ENCODE assay signal across 21 cellular contexts in genomic region chr17:79855331-79856124, GRCh38. TPM values are rescaled to one million over a fixed set of nuclear protein-coding genes. Genes with fewer than 3 reads are reported as not detected.
A peak's percentile ranks its signal among the peaks of the same experiment; 100 is the strongest.
DNase-seq lines count a peak whose midpoint lies in the region; ATAC-seq, FAIRE-seq and TF ChIP-seq lines count a peak whose summit lies in the region.
"Had no signal": no experiment of that assay in that cellular context is flagged by ENCODE, and none has a peak within 500 bp of the region (broad histone marks: within the 10 kb centered on the region; RNA-seq: fewer than 3 reads in every experiment).

No MANE protein-coding gene starts in this region.

- H3K27ac ChIP-seq in RWPE2 (ENCODE audit: poor library complexity, severe bottlenecking): no peak overlapping the region
- no peak overlapping the region for H3K27ac ChIP-seq in kidney (ENCODE audit: low read depth in 2 of 2, low read length in 2 of 2)
- no peak overlapping the region for H3K27ac ChIP-seq in left lung
- H3K27ac ChIP-seq in sigmoid colon: no peak overlapping the region
- H3K27ac ChIP-seq: BLaER1, GM23248 had no signal

- no peak for TF ChIP-seq CTCF in RWPE2 (IDR thresholded peaks at IDR 0.05; ENCODE audit: poor library complexity, severe bottlenecking)
- TF ChIP-seq CTCF in kidney (IDR thresholded peaks at IDR 0.05; ENCODE audit: borderline replicate concordance, extremely low read depth, insufficient read depth): no peak
- TF ChIP-seq CTCF in left lung (IDR thresholded peaks at IDR 0.05): no peak
- TF ChIP-seq CTCF in sigmoid colon (IDR thresholded peaks at IDR 0.05): no peak

- no peak for TF ChIP-seq POLR2A in sigmoid colon (IDR thresholded peaks at IDR 0.05)

- H3K4me1 ChIP-seq in RWPE2 (ENCODE audit: insufficient read depth, poor library complexity, severe bottlenecking) (peaks cover 21% of the 10 kb centered on the region), kidney (ENCODE audit: control insufficient read depth in 1 of 2, insufficient read depth in 1 of 2, low read depth in 1 of 2, low read length in 2 of 2) (no peaks in the 10 kb centered on the region), left lung (peaks cover 0 to 12% of the 10 kb centered on the region in 2 donors), sigmoid colon (no peaks in the 10 kb centered on the region)

- H3K4me3 ChIP-seq in RWPE2 (ENCODE audit: severe bottlenecking) (no peak overlapping the region), kidney (ENCODE audit: low read length in 2 of 2) (no peak overlapping the region), left lung (no peak overlapping the region), sigmoid colon (no peak overlapping the region)
- H3K4me3 ChIP-seq: BLaER1, GM23248 had no signal

- no peak overlapping the region for H3K9ac ChIP-seq in kidney (ENCODE audit: low read length in 2 of 2)
- H3K9ac ChIP-seq: BLaER1, GM23248 had no signal

- H3K9me3 ChIP-seq in RWPE2 (ENCODE audit: severe bottlenecking) (no peaks in the 10 kb centered on the region), kidney (ENCODE audit: control insufficient read depth in 1 of 2, low read length in 2 of 2) (no peaks in the 10 kb centered on the region), left lung (no peaks in the 10 kb centered on the region), sigmoid colon (no peaks in the 10 kb centered on the region)
- H3K9me3 ChIP-seq: BLaER1 had no signal

- DNase-seq in Right ventricle myocardium inferior (ENCODE audit: missing footprints) (peak; percentile 53), cardiac septum (ENCODE audit: low spot score) (no peak), RWPE2 (ENCODE audit: low spot score) (peak; percentile 61), kidney (peak; percentile 48), midbrain (lab: John Stamatoyannopoulos, UW) (peak; percentile 16), left lung (no peak), sigmoid colon (no peak)
- no peak for DNase-seq in stimulated activated CD4-positive, alpha-beta T cell treated with anti-CD3 and anti-CD28 coated beads, Interleukin-4, amount 100 ng/mL, for 4 hours
- DNase-seq: 8988T; CD4-positive, alpha-beta memory T cell; DMS153; DMS79; GDM1; GM23248; HFFc6 had no signal

- no peaks in the 10 kb centered on the region for H3K27me3 ChIP-seq in RWPE2 (ENCODE audit: insufficient read depth, poor library complexity, severe bottlenecking)
- peaks cover 0 to 23% of the 10 kb centered on the region in 2 donors for H3K27me3 ChIP-seq in left lung
- H3K27me3 ChIP-seq in sigmoid colon: peaks cover 0 to 18% (median 11%) of the 10 kb centered on the region in 3 donors
- H3K27me3 ChIP-seq: BLaER1 had no signal

- FAIRE-seq in kidney (lab: Jason Lieb, UNC): no peak
- FAIRE-seq: GM12892, GM18507, H54, HTR-8/SVneo had no signal

- no peak for TF ChIP-seq EP300 in sigmoid colon (IDR thresholded peaks at IDR 0.05)

- ATAC-seq in Right ventricle myocardium inferior: no peak
- no peak for ATAC-seq in RWPE2 (ENCODE audit: low read depth)
- ATAC-seq in left lung: no peak
- ATAC-seq: HCT116 had no signal

- intact Hi-C loops in Right ventricle myocardium inferior (cut with DNase I): no loop called here
- intact Hi-C loops in cardiac septum (cut with DNase I): no loop called here
- intact Hi-C loops in kidney (cut with DNase I): no loop called here
- intact Hi-C loops in left lung (cut with DNase I): no loop called here
- intact Hi-C loops in sigmoid colon (cut with DNase I): no loop called here

- WGBS in sigmoid colon, 2 donors: 86 to 90% methylated on average over 21 of the region's 21 CpGs

- no peaks in the 10 kb centered on the region for H3K36me3 ChIP-seq in RWPE2 (ENCODE audit: low read depth)
- no peaks in the 10 kb centered on the region for H3K36me3 ChIP-seq in kidney (ENCODE audit: control insufficient read depth in 1 of 2, insufficient read depth in 2 of 2, low read length in 2 of 2)
- no peaks in the 10 kb centered on the region for H3K36me3 ChIP-seq in left lung
- no peaks in the 10 kb centered on the region for H3K36me3 ChIP-seq in sigmoid colon
- H3K36me3 ChIP-seq: BLaER1 had no signal

RNA-seq across cellular contexts. Expression of gene CBX4, which starts 16.3 kb away (rescaled TPM):
- 23.7 TPM for total RNA-seq in Right ventricle myocardium inferior
- total RNA-seq in cardiac septum: 23.8 TPM
- total RNA-seq in kidney: 26.8 TPM
- polyA plus RNA-seq in kidney (ENCODE audit: insufficient read depth, low read depth, low replicate concordance): 7.1 TPM
- total RNA-seq in left lung: 10 to 100 TPM; 20.9 to 22.3 TPM
- 1 to 10 TPM; 6.1 to 9.8 (median 7.5) TPM for total RNA-seq in sigmoid colon
- 10 to 100 TPM in 1 of 3 donors, 1 to 10 TPM in 2; 3.5 to 14.2 (median 8.4) TPM for polyA plus RNA-seq in sigmoid colon

RNA-seq across cellular contexts. Expression of gene CBX8, which starts 58.7 kb away (rescaled TPM):
- total RNA-seq in Right ventricle myocardium inferior (5.3 TPM), cardiac septum (5.7 TPM), kidney (6.2 TPM), left lung (1 to 10 TPM; 7.3 to 7.9 TPM), sigmoid colon (1 to 10 TPM in 2 of 4 donors, under 1 TPM in 2; 0.28 to 1.8 (median 1.2) TPM)
- polyA plus RNA-seq in kidney (ENCODE audit: insufficient read depth, low read depth, low replicate concordance) (3.5 TPM), sigmoid colon (1 to 10 TPM; 2.4 to 5.6 (median 4.9) TPM)

Comparison
In these comparisons a context has a peak if more than half of its experiments do, and no peak if none do; other contexts are left out.
1. DNase-seq: peak in Right ventricle myocardium inferior (single experiment), RWPE2 (single experiment), kidney (single experiment) and midbrain (single experiment); none in cardiac septum (single experiment), left lung (0 of 2), stimulated activated CD4-positive, alpha-beta T cell treated with anti-CD3 and anti-CD28 coated beads, Interleukin-4, amount 100 ng/mL, for 4 hours (0 of 2) and sigmoid colon (single experiment).